Comparison of ENCODE assay signal across 1 cellular context in genomic region chr11:35045219-35045819, GRCh38.
TF ChIP-seq lines count a peak whose summit lies in the region.

No MANE protein-coding gene starts in this region.

TF ChIP-seq in GM12878, 131 proteins besides CTCF, POLR2A, EP300 and RAD21 (continued from another document):
- TF ChIP-seq, protein P1, sequence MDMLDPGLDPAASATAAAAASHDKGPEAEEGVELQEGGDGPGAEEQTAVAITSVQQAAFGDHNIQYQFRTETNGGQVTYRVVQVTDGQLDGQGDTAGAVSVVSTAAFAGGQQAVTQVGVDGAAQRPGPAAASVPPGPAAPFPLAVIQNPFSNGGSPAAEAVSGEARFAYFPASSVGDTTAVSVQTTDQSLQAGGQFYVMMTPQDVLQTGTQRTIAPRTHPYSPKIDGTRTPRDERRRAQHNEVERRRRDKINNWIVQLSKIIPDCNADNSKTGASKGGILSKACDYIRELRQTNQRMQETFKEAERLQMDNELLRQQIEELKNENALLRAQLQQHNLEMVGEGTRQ (IDR thresholded peaks at IDR 0.05; ENCODE audit: borderline replicate concordance, low read depth, low read length) = no peak
- TF ChIP-seq RELB (IDR thresholded peaks at IDR 0.05; ENCODE audit: low read depth) = no peak
- no peak for TF ChIP-seq RAD51 (IDR thresholded peaks at IDR 0.05)
- no peak for TF ChIP-seq SPI1 (IDR thresholded peaks at IDR 0.05; ENCODE audit: borderline replicate concordance, insufficient read depth, low read depth, low read length)
- TF ChIP-seq PAX8 (IDR thresholded peaks at IDR 0.05) = no peak
- TF ChIP-seq YY1 (IDR thresholded peaks at IDR 0.05; ENCODE audit: low read depth, low read length) = no peak
- TF ChIP-seq SREBF2 (IDR thresholded peaks at IDR 0.05; ENCODE audit: low read length) = no peak
